Comparison of ENCODE assay signal across 25 cellular contexts in the genomic region with DNA sequence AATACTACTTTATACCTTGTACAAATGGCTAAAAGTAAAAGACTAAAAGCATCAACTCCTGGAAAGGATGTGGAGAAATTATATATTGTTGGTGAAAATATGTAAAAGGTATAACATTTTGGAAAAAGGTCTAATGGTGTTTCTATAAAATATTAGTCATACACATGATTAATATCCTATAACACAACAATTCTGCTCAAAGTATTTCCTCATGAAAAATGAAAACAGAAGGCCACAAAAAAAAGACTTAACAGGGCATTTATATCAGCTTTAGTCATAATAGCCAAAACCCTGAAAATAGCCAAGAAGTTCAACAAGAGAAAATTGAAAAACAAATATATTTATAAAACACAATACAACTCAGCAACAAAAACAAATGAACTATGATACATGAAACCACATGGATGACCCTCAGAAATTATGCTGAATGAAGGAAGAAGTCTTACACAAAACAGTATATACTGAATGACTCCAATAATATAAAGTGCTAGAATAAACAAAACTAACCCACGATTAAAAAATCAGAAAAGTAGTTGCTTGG. TPM values are rescaled to one million over a fixed set of nuclear protein-coding genes. Genes with fewer than 3 reads are reported as not detected.
DNase-seq lines count a peak whose midpoint lies in the region; ATAC-seq, FAIRE-seq and TF ChIP-seq lines count a peak whose summit lies in the region.
"Had no signal": no experiment of that assay in that cellular context is flagged by ENCODE, and none has a peak within 500 bp of the region (broad histone marks: within the 10 kb centered on the region; RNA-seq: fewer than 3 reads in every experiment).

No MANE protein-coding gene starts in this region.

- H3K36me3 ChIP-seq in GM23248 (ENCODE audit: low read depth) = 0 out of 2 replicates have a peak, but pooled peaks cover 13% of the 10 kb centered on the region
- H3K36me3 ChIP-seq in endothelial cell of umbilical vein (ENCODE audit: control insufficient read depth in 2 of 2, extremely low read depth in 1 of 2, insufficient read depth in 2 of 2, low read length in 2 of 2) = no peaks in the 10 kb centered on the region
- H3K36me3 ChIP-seq in esophagus muscularis mucosa = peaks cover 0 to 4% (median 0%) of the 10 kb centered on the region in 4 donors

- H3K9ac ChIP-seq in GM23248 (no peak overlapping the region), endothelial cell of umbilical vein (replicated peaks; ENCODE audit: extremely low read depth, insufficient read depth, low read length) (peak overlapping the region; percentile 9)
- H3K9ac ChIP-seq: BLaER1, KMS-11 had no signal

- H2AFZ ChIP-seq in GM23248 (no peak overlapping the region), endothelial cell of umbilical vein (ENCODE audit: low read depth, low read length) (no peak overlapping the region)

- H3K9me1 ChIP-seq in endothelial cell of umbilical vein (replicated peaks; ENCODE audit: control insufficient read depth, extremely low read depth, insufficient read depth, low read length) = no peaks in the 10 kb centered on the region

- dilution Hi-C loops in endothelial cell of umbilical vein (cut with MboI; ENCODE audit: extremely low pct_ligation_motif_present, low sequenced_read_pairs) = no loop called here

- TF ChIP-seq POLR2A in endothelial cell of umbilical vein (IDR thresholded peaks at IDR 0.05; ENCODE audit: low read depth, low read length) (no peak), esophagus muscularis mucosa (IDR thresholded peaks at IDR 0.05; ENCODE audit: low read depth) (no peak)

- POLR2A ChIA-PET in endothelial cell of umbilical vein (lab: Charles Lee) = no interaction called here

- H3K4me2 ChIP-seq in GM23248 (ENCODE audit: unreplicated experiment) (no peak overlapping the region), endothelial cell of umbilical vein (ENCODE audit: insufficient read depth, low read length) (peak overlapping the region; percentile 47)
- H3K4me2 ChIP-seq: BLaER1, KMS-11 had no signal

- intact Hi-C loops in endothelial cell of umbilical vein (cut with micrococcal nuclease) = no loop called here
- intact Hi-C loops in esophagus muscularis mucosa (cut with DNase I) = no loop called here

- H3K4me1 Mint-ChIP-seq in effector memory CD8-positive, alpha-beta T cell (ENCODE audit: low read depth in 2 of 2) = peaks cover 7 to 12% of the 10 kb centered on the region in 2 donors

- H3K4me3 ChIP-seq in GM23248 = no peak overlapping the region
- no peak overlapping the region for H3K4me3 ChIP-seq in astrocyte of the spinal cord (ENCODE audit: low read depth, low read length)
- H3K4me3 ChIP-seq in endothelial cell of umbilical vein (replicated peaks in 1 of 3; ENCODE audit: insufficient read depth in 1 of 3, low read depth in 1 of 3, low read length in 3 of 3) = peak overlapping the region in 1 of 3 experiments; percentile 12
- H3K4me3 ChIP-seq in esophagus muscularis mucosa = no peak overlapping the region
- H3K4me3 ChIP-seq: BLaER1, SJSA1 had no signal

- CTCF ChIA-PET in endothelial cell of umbilical vein (lab: Charles Lee) = interaction anchor here (1.3 kb wide), 1 partner anchor 11 kb away, joined by 3 read pairs; no protein-coding TSS in a partner anchor

- 42 to 44% methylated on average over 1 of the region's 1 CpG for WGBS in GM23248 (ENCODE audit: low coverage in 1 of 2, low lambda C conversion rate in 2 of 2, missing lambda C conversion rate in 2 of 2), 2 experiments
- WGBS in esophagus muscularis mucosa = 62% methylated on average over 1 of the region's 1 CpG

- no peaks in the 10 kb centered on the region for H3K27me3 ChIP-seq in GM23248 (replicated peaks; ENCODE audit: insufficient read depth)
- no peaks in the 10 kb centered on the region for H3K27me3 ChIP-seq in endothelial cell of umbilical vein (ENCODE audit: control insufficient read depth in 2 of 2, insufficient read depth in 2 of 2, low read length in 2 of 2)
- no peaks in the 10 kb centered on the region for H3K27me3 ChIP-seq in esophagus muscularis mucosa
- H3K27me3 ChIP-seq: BLaER1, SJSA1 had no signal

- no peak for TF ChIP-seq EP300 in esophagus muscularis mucosa (IDR thresholded peaks at IDR 0.05)

- peaks cover 20% of the 10 kb centered on the region for H3K79me2 ChIP-seq in GM23248 (ENCODE audit: insufficient read depth)
- no peaks in the 10 kb centered on the region for H3K79me2 ChIP-seq in endothelial cell of umbilical vein (ENCODE audit: control insufficient read depth, insufficient read depth, low read length)

- H3K36me3 Mint-ChIP-seq in effector memory CD8-positive, alpha-beta T cell (ENCODE audit: insufficient read depth) = peaks cover 2% of the 10 kb centered on the region

- no peaks in the 10 kb centered on the region; the same call in 1 of the 2 replicates for H3K9me2 ChIP-seq in GM23248 (ENCODE audit: insufficient read depth)

- FAIRE-seq in endothelial cell of umbilical vein (lab: Jason Lieb, UNC) = no peak
- FAIRE-seq: GM12891, HTR-8/SVneo had no signal

- no peaks in the 10 kb centered on the region for H3K27me3 Mint-ChIP-seq in effector memory CD8-positive, alpha-beta T cell
- H3K27me3 Mint-ChIP-seq: CD4-positive, alpha-beta T cell had no signal

- H3K4me1 ChIP-seq in GM23248 (ENCODE audit: insufficient read depth) (peaks cover 13% of the 10 kb centered on the region; the same call in 1 of the 2 replicates), endothelial cell of umbilical vein (ENCODE audit: control insufficient read depth, extremely low read depth, insufficient read depth, low read length) (peaks cover 28% of the 10 kb centered on the region), esophagus muscularis mucosa (peaks cover 0 to 6% (median 0%) of the 10 kb centered on the region in 4 donors)
- H3K4me1 ChIP-seq: BLaER1 had no signal

- H3K9me3 Mint-ChIP-seq in effector memory CD8-positive, alpha-beta T cell = peaks cover 0 to 1% of the 10 kb centered on the region in 2 donors

- TF ChIP-seq CTCF in astrocyte of the spinal cord (IDR thresholded peaks at IDR 0.05; ENCODE audit: low read depth, low read length) = no peak
- TF ChIP-seq CTCF in endothelial cell of umbilical vein (IDR thresholded peaks at IDR 0.05; ENCODE audit: extremely low read depth in 1 of 2, insufficient read depth in 1 of 2, low read depth in 1 of 2, low read length in 2 of 2) = no peak
- no peak for TF ChIP-seq CTCF in esophagus muscularis mucosa (IDR thresholded peaks at IDR 0.05)

- no TSS peak for BruUV-seq in endothelial cell of umbilical vein (replicated peaks; lab: Mats Ljungman, UMichigan)

- no peak overlapping the region for H3K27ac Mint-ChIP-seq in effector memory CD8-positive, alpha-beta T cell
- H3K27ac Mint-ChIP-seq: CD4-positive, alpha-beta T cell had no signal

- no peak overlapping the region for H3K4me3 Mint-ChIP-seq in effector memory CD8-positive, alpha-beta T cell
- H3K4me3 Mint-ChIP-seq: CD4-positive, alpha-beta T cell had no signal

- no peaks in the 10 kb centered on the region for H4K20me1 ChIP-seq in GM23248 (ENCODE audit: insufficient read depth)
- H4K20me1 ChIP-seq in endothelial cell of umbilical vein (replicated peaks; ENCODE audit: control insufficient read depth, extremely low read depth, insufficient read depth, low read length) = no peaks in the 10 kb centered on the region
- H4K20me1 ChIP-seq: BLaER1 had no signal

- H3K9me3 ChIP-seq in GM23248 (ENCODE audit: low read depth) (no peaks in the 10 kb centered on the region), endothelial cell of umbilical vein (replicated peaks; ENCODE audit: control insufficient read depth, insufficient read depth, low read length) (no peaks in the 10 kb centered on the region), esophagus muscularis mucosa (no peaks in the 10 kb centered on the region)
- H3K9me3 ChIP-seq: BLaER1, SJSA1 had no signal

- peaks cover 7% of the 10 kb centered on the region; the same call in 1 of the 2 replicates for H3F3A ChIP-seq in GM23248 (ENCODE audit: insufficient read depth)

- peak; percentile 5 for DNase-seq in GM23248
- peak; percentile 20 for DNase-seq in astrocyte of the spinal cord (ENCODE audit: low read depth, low spot score)
- DNase-seq in endothelial cell of umbilical vein (ENCODE audit: low read depth, low spot score) = peak; percentile 64
- DNase-seq in esophagus muscularis mucosa (ENCODE audit: extremely low spot score) = no peak
- no peak for DNase-seq in activated naive CD4-positive, alpha-beta T cell treated with Interleukin-2 at 50 U/mL for 16 hours
- DNase-seq in effector memory CD8-positive, alpha-beta T cell = no peak
- DNase-seq: ACHN; CD4-positive, alpha-beta T cell; COR-L47; DMS79; GOT3; MV-4-11; NCI-H1694; NCI-H2081; NCI-H446; NCI-H526; OCI-M1 had no signal

- no peak for ATAC-seq in GM21360 (IDR thresholded peaks at IDR 0.05; ENCODE audit: unreplicated experiment)
- ATAC-seq in effector memory CD8-positive, alpha-beta T cell (replicated peaks) = no peak
- ATAC-seq: HCT116, Right ventricle myocardium inferior had no signal

- no peak overlapping the region for H3K27ac ChIP-seq in GM23248
- peak overlapping the region; percentile 39 for H3K27ac ChIP-seq in endothelial cell of umbilical vein (ENCODE audit: insufficient read depth, low read depth, low read length)
- H3K27ac ChIP-seq in esophagus muscularis mucosa (replicated peaks in 1 of 4) = no peak overlapping the region
- H3K27ac ChIP-seq: BLaER1, KMS-11, SJSA1 had no signal

- in situ Hi-C loops in GM23248 (cut with MboI) = no loop called here
- in situ Hi-C loops in astrocyte of the spinal cord (cut with HindIII; ENCODE audit: low sequenced_read_pairs) = no loop called here

RNA-seq across cellular contexts. Expression of gene TBCK, which starts 38.8 kb away (rescaled TPM):
- 38.2 and 45.8 TPM in 2 replicates for total RNA-seq in GM23248 (2014; rRNA removed; shearing (Covaris generic))
- polyA plus RNA-seq in GM23248 (2016; fragmentation: Nextera tagmentation; extraction: Ambion mirVana) = 29.2 and 35.2 TPM in 2 replicates
- total RNA-seq in endothelial cell of umbilical vein = 29.0 and 38.6 TPM in 2 replicates
- 18.2 and 20.3 TPM in 2 replicates for polyA plus RNA-seq in endothelial cell of umbilical vein
- polyA plus RNA-seq in endothelial cell of umbilical vein (2011; cell fraction: cytosol; rRNA removed) = 14.8 and 17.8 TPM in 2 replicates
- 72.2 and 92.7 TPM in 2 replicates for polyA plus RNA-seq in endothelial cell of umbilical vein (2011; cell fraction: nucleus; rRNA removed)
- 14.8 and 17.4 TPM in 2 replicates for polyA plus RNA-seq in endothelial cell of umbilical vein (2012)
- polyA minus RNA-seq in endothelial cell of umbilical vein = 62.4 and 65.8 TPM in 2 replicates
- 8.5 TPM for polyA minus RNA-seq in endothelial cell of umbilical vein (2011; cell fraction: cytosol; rRNA and poly(A)+ RNA removed)
- polyA minus RNA-seq in endothelial cell of umbilical vein (2011; cell fraction: nucleus; rRNA and poly(A)+ RNA removed) = 167 and 173 TPM in 2 replicates
- 10 to 100 TPM; 22.7 to 28.7 (median 27.3) TPM for total RNA-seq in esophagus muscularis mucosa

RNA-seq across cellular contexts. Expression of gene AIMP1, which starts 39.1 kb away (rescaled TPM):
- 45.5 and 45.9 TPM in 2 replicates for total RNA-seq in GM23248 (2014; rRNA removed; shearing (Covaris generic))
- polyA plus RNA-seq in GM23248 (2016; fragmentation: Nextera tagmentation; extraction: Ambion mirVana) (101 and 103 TPM in 2 replicates), endothelial cell of umbilical vein (3.9 and 6.4 TPM in 2 replicates)
- total RNA-seq in endothelial cell of umbilical vein (42.4 and 44.7 TPM in 2 replicates), esophagus muscularis mucosa (10 to 100 TPM; 19.1 to 29.9 (median 25.7) TPM)
- 13.9 and 14.4 TPM in 2 replicates for polyA plus RNA-seq in endothelial cell of umbilical vein (2011; cell fraction: cytosol; rRNA removed)
- 13.6 and 23.9 TPM in 2 replicates for polyA plus RNA-seq in endothelial cell of umbilical vein (2011; cell fraction: nucleus; rRNA removed)
- 49.2 and 52.7 TPM in 2 replicates for polyA plus RNA-seq in endothelial cell of umbilical vein (2012)
- polyA minus RNA-seq in endothelial cell of umbilical vein = 3.0 and 3.8 TPM in 2 replicates
- 6.5 TPM for polyA minus RNA-seq in endothelial cell of umbilical vein (2011; cell fraction: cytosol; rRNA and poly(A)+ RNA removed)
- polyA minus RNA-seq in endothelial cell of umbilical vein (2011; cell fraction: nucleus; rRNA and poly(A)+ RNA removed) = 4.1 and 5.8 TPM in 2 replicates

Comparison
In these comparisons a context has a peak if more than half of its experiments do, and no peak if none do; other contexts are left out.
1. DNase-seq: peak in GM23248 (single experiment), astrocyte of the spinal cord (single experiment) and endothelial cell of umbilical vein (single experiment); none in esophagus muscularis mucosa (single experiment), activated naive CD4-positive, alpha-beta T cell treated with Interleukin-2 at 50 U/mL for 16 hours (single experiment) and effector memory CD8-positive, alpha-beta T cell (0 of 3).